In the genomic region with DNA sequence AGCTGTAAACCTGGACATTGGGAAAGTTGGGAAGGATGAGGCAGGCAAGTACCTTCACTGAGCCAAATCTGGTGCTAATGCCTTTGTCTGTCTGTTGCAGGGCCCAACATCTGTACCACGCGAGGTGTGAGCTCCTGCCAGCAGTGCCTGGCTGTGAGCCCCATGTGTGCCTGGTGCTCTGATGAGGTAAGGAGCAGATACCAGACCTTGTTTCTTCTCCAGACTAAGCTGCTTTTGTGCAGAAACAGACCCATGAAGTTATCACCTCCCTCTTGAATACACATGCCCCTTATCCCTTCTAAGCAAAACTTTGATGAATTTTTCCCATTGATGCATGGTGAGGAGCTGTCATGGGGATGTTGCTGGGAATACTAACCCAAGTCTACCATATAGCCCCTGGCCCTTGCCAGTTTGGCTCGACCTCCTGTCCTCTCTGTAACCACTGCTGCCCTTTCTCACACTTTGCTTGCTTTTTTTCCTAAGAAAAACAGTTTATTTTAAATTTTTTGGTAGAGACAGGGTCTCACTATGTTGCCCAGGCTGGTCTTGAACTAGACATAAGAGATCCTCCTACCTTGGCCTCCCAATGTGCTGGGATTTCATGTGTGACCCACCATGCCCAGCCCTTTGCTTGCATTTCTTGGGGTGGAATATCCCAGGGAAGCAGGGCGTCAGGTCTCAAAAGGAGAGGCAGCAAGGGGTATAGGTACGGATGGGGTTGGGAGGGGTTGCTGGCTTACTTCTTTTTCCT, we compare ENCODE assay signal across 16 cellular contexts. TPM values are rescaled to one million over a fixed set of nuclear protein-coding genes. Genes with fewer than 3 reads are reported as not detected.
DNase-seq lines count a peak whose midpoint lies in the region; TF ChIP-seq lines count a peak whose summit lies in the region.
"Had no signal": no experiment of that assay in that cellular context is flagged by ENCODE, and none has a peak within 500 bp of the region (broad histone marks: within the 10 kb centered on the region; RNA-seq: fewer than 3 reads in every experiment).

No MANE protein-coding gene starts in this region.

- intact Hi-C loops in breast epithelium (cut with DNase I; ENCODE audit: low total_unique reads) (no loop called here), mammary epithelial cell (cut with micrococcal nuclease) (no loop called here), esophagus squamous epithelium (cut with DNase I) (no loop called here), vagina (cut with DNase I) (loop anchor here (5.0 kb wide), 1 partner anchor 43 kb away; no protein-coding TSS in a partner anchor)

- H3K79me2 ChIP-seq in mammary epithelial cell (ENCODE audit: insufficient read depth, low read length) = no peaks in the 10 kb centered on the region
- H3K79me2 ChIP-seq in parathyroid adenoma = no peaks in the 10 kb centered on the region
- H3K79me2 ChIP-seq in MM.1S (ENCODE audit: low read length) = no peaks in the 10 kb centered on the region

- H3K27ac ChIP-seq in breast epithelium (peak overlapping the region; percentile 84 to 91), mammary epithelial cell (ENCODE audit: insufficient read depth, low read depth, low read length) (no peak overlapping the region), esophagus squamous epithelium (peak overlapping the region; percentile 52 to 92 (median 84)), parathyroid adenoma (peak overlapping the region; percentile 94), vagina (peak overlapping the region; percentile 85), MM.1S (ENCODE audit: low read length) (no peak overlapping the region)

- H3K4me3 ChIP-seq in breast epithelium (no peak overlapping the region), mammary epithelial cell (replicated peaks in 1 of 3; ENCODE audit: insufficient read depth in 1 of 3, low read depth in 2 of 3, low read length in 3 of 3) (no peak overlapping the region), esophagus squamous epithelium (no peak overlapping the region), parathyroid adenoma (ENCODE audit: low read depth, low read length) (no peak overlapping the region), vagina (no peak overlapping the region), MM.1S (ENCODE audit: low read length) (no peak overlapping the region)
- H3K4me3 ChIP-seq: lung had no signal

- no peak for DNase-seq in breast epithelium (ENCODE audit: low spot score in 2 of 2)
- no peak for DNase-seq in mammary epithelial cell
- DNase-seq in esophagus squamous epithelium (lab: John Stamatoyannopoulos, UW) = no peak
- DNase-seq in vagina (ENCODE audit: extremely low spot score in 2 of 2) = no peak
- no peak for DNase-seq in stimulated activated CD4-positive, alpha-beta T cell treated with anti-CD3 and anti-CD28 coated beads, Interleukin-15, amount 100 ng/mL, for 24 hours
- no peak for DNase-seq in NCI-H2196 (lab: John Stamatoyannopoulos, UW; ENCODE audit: unreplicated experiment)
- DNase-seq in MM.1S = no peak
- DNase-seq: 8988T; activated CD4-positive, alpha-beta T cell treated with anti-CD3 and anti-CD28 coated beads, Interleukin-2, amount 50 U/mL, for 1 hour; activated naive CD8-positive, alpha-beta T cell treated with anti-CD3 and anti-CD28 coated beads, Interleukin-2, amount 50 U/mL, for 24 hours; activated T-cell treated with anti-CD3 and anti-CD28 coated beads, Interleukin-2, amount 50 U/mL, for 1 hour; CD8-positive, alpha-beta T cell; small intestine; T-helper 9 cell had no signal

- TF ChIP-seq POLR2A in breast epithelium (IDR thresholded peaks at IDR 0.05) (no peak), esophagus squamous epithelium (IDR thresholded peaks at IDR 0.05) (no peak), vagina (IDR thresholded peaks at IDR 0.05) (no peak)

- H3K9me3 ChIP-seq in breast epithelium (no peaks in the 10 kb centered on the region), mammary epithelial cell (replicated peaks; ENCODE audit: insufficient read depth, low read length) (no peaks in the 10 kb centered on the region), esophagus squamous epithelium (no peaks in the 10 kb centered on the region), parathyroid adenoma (ENCODE audit: control insufficient read depth, low read length) (no peaks in the 10 kb centered on the region), vagina (no peaks in the 10 kb centered on the region), MM.1S (replicated peaks; ENCODE audit: insufficient read depth, low read length) (no peaks in the 10 kb centered on the region)

- H3K36me3 ChIP-seq in breast epithelium (no peaks in the 10 kb centered on the region), mammary epithelial cell (ENCODE audit: insufficient read depth, low read length) (no peaks in the 10 kb centered on the region), esophagus squamous epithelium (no peaks in the 10 kb centered on the region), parathyroid adenoma (ENCODE audit: control insufficient read depth, insufficient read depth, low read length) (no peaks in the 10 kb centered on the region), vagina (no peaks in the 10 kb centered on the region), MM.1S (replicated peaks; ENCODE audit: insufficient read depth, low read length) (no peaks in the 10 kb centered on the region)

- H3K9me2 ChIP-seq in MM.1S (replicated peaks; ENCODE audit: insufficient read depth, low read length) = no peaks in the 10 kb centered on the region

- in situ Hi-C loops in mammary epithelial cell (cut with MboI; ENCODE audit: low sequenced_read_pairs in 2 of 2) = no loop called here

- no peak overlapping the region for H3K4me2 ChIP-seq in mammary epithelial cell (ENCODE audit: insufficient read depth, low read depth, low read length)
- peak overlapping the region; percentile 41 for H3K4me2 ChIP-seq in parathyroid adenoma (ENCODE audit: low read length)
- H3K4me2 ChIP-seq in MM.1S (ENCODE audit: low read depth, low read length) = no peak overlapping the region

- CTCF ChIA-PET in mammary epithelial cell (lab: Charles Lee; ENCODE audit: low non-redundant PET) = interaction anchor here (0.6 kb wide), 1 partner anchor 85 kb away, joined by 7 read pairs; a partner anchor contains a TSS

- BruUV-seq in mammary epithelial cell (replicated peaks; lab: Mats Ljungman, UMichigan) = no TSS peak

- 84% methylated on average over 5 of the region's 5 CpGs for WGBS in mammary epithelial cell (ENCODE audit: low coverage, missing lambda C conversion rate)
- 83 to 89% methylated on average over 4 of the region's 5 CpGs for WGBS in esophagus squamous epithelium, 2 donors

- TF ChIP-seq CTCF in breast epithelium (IDR thresholded peaks at IDR 0.05) (no peak), mammary epithelial cell (conservative IDR thresholded peaks at IDR 0.05 in 1 of 2, IDR thresholded peaks at IDR 0.05 in 1 of 2; ENCODE audit: extremely low read depth in 1 of 2, insufficient read depth in 1 of 2, low read depth in 1 of 2, low read length in 2 of 2) (no peak), esophagus squamous epithelium (IDR thresholded peaks at IDR 0.05) (no peak), parathyroid adenoma (IDR thresholded peaks at IDR 0.05) (no peak), vagina (IDR thresholded peaks at IDR 0.05) (no peak), MM.1S (IDR thresholded peaks at IDR 0.05; ENCODE audit: low read length) (no peak)

- H3K27me3 ChIP-seq in breast epithelium = no peaks in the 10 kb centered on the region
- no peaks in the 10 kb centered on the region for H3K27me3 ChIP-seq in mammary epithelial cell (ENCODE audit: insufficient read depth, low read length)
- no peaks in the 10 kb centered on the region for H3K27me3 ChIP-seq in esophagus squamous epithelium
- H3K27me3 ChIP-seq in parathyroid adenoma (ENCODE audit: control insufficient read depth, insufficient read depth, low read length) = no peaks in the 10 kb centered on the region
- no peaks in the 10 kb centered on the region for H3K27me3 ChIP-seq in vagina
- H3K27me3 ChIP-seq in MM.1S (replicated peaks; ENCODE audit: insufficient read depth, low read length) = no peaks in the 10 kb centered on the region

- H3K4me1 ChIP-seq in breast epithelium (peaks cover 15 to 25% of the 10 kb centered on the region in 2 donors), mammary epithelial cell (ENCODE audit: insufficient read depth, low read length) (peaks cover 32% of the 10 kb centered on the region), esophagus squamous epithelium (peaks cover 28 to 52% (median 44%) of the 10 kb centered on the region in 3 donors), parathyroid adenoma (peaks cover 65% of the 10 kb centered on the region), vagina (peaks cover 59% of the 10 kb centered on the region), MM.1S (ENCODE audit: low read length) (peaks cover 21% of the 10 kb centered on the region)

- H2AFZ ChIP-seq in mammary epithelial cell (ENCODE audit: low read depth, low read length) (no peak overlapping the region), parathyroid adenoma (peak overlapping the region; percentile 78), MM.1S (ENCODE audit: low read length) (no peak overlapping the region)

- dilution Hi-C loops in mammary epithelial cell (cut with HindIII; ENCODE audit: low sequenced_read_pairs) = no loop called here

- H4K20me1 ChIP-seq in mammary epithelial cell (ENCODE audit: insufficient read depth, low read length) (no peaks in the 10 kb centered on the region), MM.1S (ENCODE audit: insufficient read depth, low read length) (no peaks in the 10 kb centered on the region)

- peaks cover 11% of the 10 kb centered on the region for H3F3A ChIP-seq in MM.1S (ENCODE audit: insufficient read depth, low read length)

- H3K9ac ChIP-seq in mammary epithelial cell (ENCODE audit: insufficient read depth, low read length) (no peak overlapping the region), parathyroid adenoma (no peak overlapping the region), MM.1S (ENCODE audit: low read length) (no peak overlapping the region)

RNA-seq across cellular contexts. Expression of a gene that starts 20.9 kb away (rescaled TPM):
- total RNA-seq in breast epithelium = 10 to 100 TPM in 2 of 3 donors, 1 to 10 TPM in 1; 3.8 to 29.8 (median 14.6) TPM
- 10 to 100 TPM in 1 of 2 donors, 1 to 10 TPM in 1; 1.3 to 28.7 TPM for total RNA-seq in mammary epithelial cell
- 0.20 TPM for polyA plus RNA-seq in mammary epithelial cell
- not detected for polyA minus RNA-seq in mammary epithelial cell
- total RNA-seq in esophagus squamous epithelium = 1 to 10 TPM in 2 of 4 donors, under 1 TPM in 2; 0.23 to 7.2 (median 2.8) TPM
- total RNA-seq in vagina = 6.1 TPM
- total RNA-seq: CD8-positive, alpha-beta T cell had no signal

RNA-seq across cellular contexts. Expression of a gene that starts 49.3 kb away (rescaled TPM):
- total RNA-seq in breast epithelium (10 to 100 TPM in 2 of 3 donors, 1 to 10 TPM in 1; 8.8 to 16.4 (median 10.8) TPM), mammary epithelial cell (1 to 10 TPM; 4.6 to 4.7 TPM), esophagus squamous epithelium (1 to 10 TPM in 2 of 4 donors, under 1 TPM in 2; 0.31 to 6.7 (median 2.4) TPM), vagina (4.2 TPM)
- 0.05 TPM for polyA plus RNA-seq in mammary epithelial cell
- polyA minus RNA-seq in mammary epithelial cell = not detected

Comparison
In these comparisons a context has a peak if more than half of its experiments do, and no peak if none do; other contexts are left out.
1. H3K27ac ChIP-seq: peak in breast epithelium (2 of 2), esophagus squamous epithelium (4 of 4), parathyroid adenoma (single experiment) and vagina (single experiment); none in mammary epithelial cell (single experiment) and MM.1S (single experiment).